In genomic region chr1:152034654-152035405, GRCh38 we compare ENCODE assay signal across 8 cellular contexts. TPM values are rescaled to one million over a fixed set of nuclear protein-coding genes. Genes with fewer than 3 reads are reported as not detected.
DNase-seq lines count a peak whose midpoint lies in the region; ATAC-seq, FAIRE-seq and TF ChIP-seq lines count a peak whose summit lies in the region.

No MANE protein-coding gene starts in this region.

- WGBS in GM12878 (ENCODE audit: insufficient coverage, insufficient replicate concordance, low lambda C conversion rate, missing lambda C conversion rate): under 1% methylated on average over 8 of the region's 8 CpGs

- no peaks in the 10 kb centered on the region for H3K9me3 ChIP-seq in CD8-positive, alpha-beta memory T cell (ENCODE audit: low read length)
- H3K9me3 ChIP-seq in Loucy (ENCODE audit: insufficient read depth, low read depth, low read length) (no peaks in the 10 kb centered on the region), GM12878 (replicated peaks; ENCODE audit: control insufficient read depth, insufficient read depth, low read length) (no peaks in the 10 kb centered on the region)

- H2AFZ ChIP-seq in Loucy (ENCODE audit: low read length) (no peak overlapping the region), GM12878 (ENCODE audit: control insufficient read depth, low read depth, low read length) (peak overlapping the region; percentile 87)

- H3K9me3 Mint-ChIP-seq in CD8-positive, alpha-beta memory T cell: no peaks in the 10 kb centered on the region
- H3K9me3 Mint-ChIP-seq in T-helper 2 cell treated with Interferon-gamma antibody and Interleukin-4, amounts not matched to agents 5 μg/mL and 100 μg/mL, for 36 hours: peaks cover 4% of the 10 kb centered on the region

- TF ChIP-seq RAD21 in GM12878 (IDR thresholded peaks at IDR 0.05; ENCODE audit: insufficient read depth, low read depth, low read length): peak; percentile 23; the same call in 1 of the 2 replicates

- RAD21 ChIA-PET in GM12878 (lab: Charles Lee; ENCODE audit: unreplicated experiment): no interaction called here

- peak; percentile 88 for TF ChIP-seq CTCF in Loucy (conservative IDR thresholded peaks at IDR 0.05; ENCODE audit: low read length)
- TF ChIP-seq CTCF in GM12878 (IDR thresholded peaks at IDR 0.05 in 2 of 3, conservative IDR thresholded peaks at IDR 0.05 in 1 of 3; ENCODE audit: control insufficient read depth in 2 of 3, extremely low read depth in 1 of 3, insufficient read depth in 1 of 3, low read depth in 3 of 3, low read length in 3 of 3): peak; percentile 43 to 67 (median 64)

- H3K27me3 Mint-ChIP-seq in CD8-positive, alpha-beta memory T cell: no peaks in the 10 kb centered on the region
- H3K27me3 Mint-ChIP-seq in T-helper 2 cell treated with Interferon-gamma antibody and Interleukin-4, amounts not matched to agents 5 μg/mL and 100 μg/mL, for 36 hours (ENCODE audit: low read depth): no peaks in the 10 kb centered on the region

- peaks cover 42% of the 10 kb centered on the region for H3K79me2 ChIP-seq in Loucy (ENCODE audit: insufficient read depth, low read length)
- H3K79me2 ChIP-seq in GM12878 (ENCODE audit: control insufficient read depth, insufficient read depth, low read length): no peaks in the 10 kb centered on the region

- no peak for TF ChIP-seq EP300 in GM12878 (IDR thresholded peaks at IDR 0.05; ENCODE audit: borderline replicate concordance in 1 of 2, control insufficient read depth in 1 of 2, low read depth in 2 of 2, low read length in 2 of 2)

- CTCF ChIA-PET in CD8-positive, alpha-beta memory T cell (lab: Charles Lee): interaction anchor here (0.8 to 4.4 kb wide), 16 partner anchors 10 to 424 kb away, joined by 3 to 50 read pairs (median 5); no protein-coding TSS in a partner anchor
- CTCF ChIA-PET in GM12878 (lab: Yijun Ruan, JAX): interaction anchor here (0.7 to 4.2 kb wide), 16 partner anchors 12 to 424 kb away, joined by 3 to 40 read pairs (median 4); partner anchors contain the start of gene THEM4

- H3K4me2 ChIP-seq in Loucy (ENCODE audit: low read depth, low read length, poor library complexity, severe bottlenecking): peak overlapping the region; percentile 99
- H3K4me2 ChIP-seq in GM12878 (ENCODE audit: control insufficient read depth, insufficient read depth): peak overlapping the region; percentile 77

- peak overlapping the region; percentile 94 to 100 (median 98) for H3K27ac Mint-ChIP-seq in CD8-positive, alpha-beta memory T cell
- H3K27ac Mint-ChIP-seq in T-helper 2 cell treated with Interferon-gamma antibody and Interleukin-4, amounts not matched to agents 5 μg/mL and 100 μg/mL, for 36 hours: peak overlapping the region; percentile 98

- peak; percentile 32 to 74 (median 72) for DNase-seq in CD8-positive, alpha-beta memory T cell
- peak; percentile 67 for DNase-seq in T-helper 2 cell treated with Interferon-gamma antibody and Interleukin-4, amounts not matched to agents 5 μg/mL and 100 μg/mL, for 36 hours (ENCODE audit: low spot score)
- DNase-seq in GM12878 (ENCODE audit: low read depth, low spot score): peak; percentile 57
- peak; percentile 22 for DNase-seq in inferior parietal cortex (ENCODE audit: extremely low spot score)
- peak; percentile 69 to 70 for DNase-seq in stimulated activated CD4-positive, alpha-beta T cell treated with anti-CD3 and anti-CD28 coated beads, Interleukin-2, amount 100 ng/mL, for 24 hours
- DNase-seq in cortex of kidney (lab: John Stamatoyannopoulos, UW): no peak

- SMC1A ChIA-PET in GM12878 (lab: Charles Lee; ENCODE audit: uncharacterized antibody, unreplicated experiment): interaction anchor here (0.8 to 1.7 kb wide), 6 partner anchors 14 to 425 kb away, joined by 3 to 4 read pairs (median 4); partner anchors contain the start of gene THEM4

- peaks cover 10 to 55% (median 22%) of the 10 kb centered on the region in 3 donors for H3K36me3 Mint-ChIP-seq in CD8-positive, alpha-beta memory T cell
- peaks cover 60% of the 10 kb centered on the region for H3K36me3 Mint-ChIP-seq in T-helper 2 cell treated with Interferon-gamma antibody and Interleukin-4, amounts not matched to agents 5 μg/mL and 100 μg/mL, for 36 hours (ENCODE audit: low read depth)

- in situ Hi-C loops in GM12878 (cut with MboI): no loop called here

- H3K27me3 ChIP-seq in CD8-positive, alpha-beta memory T cell (ENCODE audit: insufficient read depth, low read length, poor library complexity, severe bottlenecking): no peaks in the 10 kb centered on the region
- peaks cover 14% of the 10 kb centered on the region for H3K27me3 ChIP-seq in Loucy (ENCODE audit: insufficient read depth, low read length, poor library complexity, severe bottlenecking)
- no peaks in the 10 kb centered on the region for H3K27me3 ChIP-seq in GM12878 (replicated peaks in 1 of 2; ENCODE audit: control insufficient read depth in 2 of 2, insufficient read depth in 2 of 2, low read length in 1 of 2)

- peaks cover 27% of the 10 kb centered on the region for H3K36me3 ChIP-seq in CD8-positive, alpha-beta memory T cell (ENCODE audit: insufficient read depth, low read length)
- H3K36me3 ChIP-seq in Loucy (ENCODE audit: insufficient read depth, low read length) (peaks cover 28% of the 10 kb centered on the region), GM12878 (ENCODE audit: control insufficient read depth in 2 of 2, insufficient read depth in 2 of 2, low read length in 1 of 2) (no peaks in the 10 kb centered on the region)

- no peak for TF ChIP-seq POLR2A in GM12878 (IDR thresholded peaks at IDR 0.05; ENCODE audit: low read depth, low read length)

- peak overlapping the region; percentile 93 to 99 (median 96) for H3K4me3 Mint-ChIP-seq in CD8-positive, alpha-beta memory T cell
- peak overlapping the region; percentile 96 for H3K4me3 Mint-ChIP-seq in T-helper 2 cell treated with Interferon-gamma antibody and Interleukin-4, amounts not matched to agents 5 μg/mL and 100 μg/mL, for 36 hours

- H3K9ac ChIP-seq in Loucy (ENCODE audit: low read depth, low read length, poor library complexity, severe bottlenecking) (peak overlapping the region; percentile 99), GM12878 (ENCODE audit: control insufficient read depth, insufficient read depth, low read length) (peak overlapping the region; percentile 7)

- FAIRE-seq in GM12878 (lab: Jason Lieb, UNC): peak; percentile 18

- BruUV-seq in GM12878 (replicated peaks; lab: Mats Ljungman, UMichigan): no TSS peak

- H3F3A ChIP-seq in Loucy (ENCODE audit: low read depth): peaks cover 11% of the 10 kb centered on the region

- H3K9me2 ChIP-seq in Loucy (replicated peaks; ENCODE audit: low read depth, low read length): no peaks in the 10 kb centered on the region

- H3K4me3 ChIP-seq in CD8-positive, alpha-beta memory T cell (ENCODE audit: low read length): peak overlapping the region; percentile 51
- H3K4me3 ChIP-seq in Loucy (ENCODE audit: low read length, poor library complexity, severe bottlenecking): peak overlapping the region; percentile 94
- no peak overlapping the region for H3K4me3 ChIP-seq in GM12878

- ATAC-seq in GM19467 (IDR thresholded peaks at IDR 0.05; ENCODE audit: unreplicated experiment): peak; percentile 50
- peak; percentile 72 for ATAC-seq in GM12878

- peaks cover 20% of the 10 kb centered on the region for H4K20me1 ChIP-seq in Loucy (ENCODE audit: insufficient read depth, low read length, poor library complexity, severe bottlenecking)
- no peaks in the 10 kb centered on the region for H4K20me1 ChIP-seq in GM12878 (ENCODE audit: control insufficient read depth, insufficient read depth)

- peaks cover 40% of the 10 kb centered on the region for H3K4me1 ChIP-seq in CD8-positive, alpha-beta memory T cell (ENCODE audit: insufficient read depth, low read length)
- peaks cover 32% of the 10 kb centered on the region for H3K4me1 ChIP-seq in Loucy (ENCODE audit: insufficient read depth, low read length, poor library complexity, severe bottlenecking)
- H3K4me1 ChIP-seq in GM12878 (ENCODE audit: control insufficient read depth, insufficient read depth, low read length): peaks cover 16% of the 10 kb centered on the region

- peak overlapping the region; percentile 79 for H3K27ac ChIP-seq in CD8-positive, alpha-beta memory T cell (ENCODE audit: low read depth, low read length)
- H3K27ac ChIP-seq in GM12878 (ENCODE audit: control insufficient read depth, insufficient read depth): peak overlapping the region; percentile 46; the same call in 1 of the 2 replicates

- POLR2A ChIA-PET in CD8-positive, alpha-beta memory T cell (lab: Charles Lee): interaction anchor here (1.0 to 3.6 kb wide), 5 partner anchors 10 to 129 kb away, joined by 3 to 33 read pairs (median 4); no protein-coding TSS in a partner anchor
- POLR2A ChIA-PET in GM12878 (lab: Charles Lee): no interaction called here

- intact Hi-C loops in GM12878 (cut with micrococcal nuclease; ENCODE audit: unreplicated experiment): no loop called here

- H3K4me1 Mint-ChIP-seq in CD8-positive, alpha-beta memory T cell: peaks cover 42 to 60% (median 44%) of the 10 kb centered on the region in 3 donors
- peaks cover 38% of the 10 kb centered on the region for H3K4me1 Mint-ChIP-seq in T-helper 2 cell treated with Interferon-gamma antibody and Interleukin-4, amounts not matched to agents 5 μg/mL and 100 μg/mL, for 36 hours (ENCODE audit: low read depth)

RNA-seq across cellular contexts. Expression of gene S100A11, which starts 2.0 kb away (rescaled TPM):
- 100 to 1,000 TPM; 257 to 262 TPM for total RNA-seq in CD8-positive, alpha-beta memory T cell
- 554 TPM for polyA plus RNA-seq in CD8-positive, alpha-beta memory T cell
- not detected in 2 replicates for total RNA-seq in GM12878 (2013; cell fraction: nucleolus; rRNA removed)
- 31.6 and 33.6 TPM in 2 replicates for total RNA-seq in GM12878 (2014; rRNA removed)
- 23.7 and 30.0 TPM in 2 replicates for total RNA-seq in GM12878 (2014; rRNA removed; fragmentation: Illumina TruSeq; extraction: Trizol)
- 27.9 and 29.1 TPM in 2 replicates for total RNA-seq in GM12878 (2021)
- polyA plus RNA-seq in GM12878 (2011; ENCODE audit: low read depth): 33.7 TPM
- polyA plus RNA-seq in GM12878 (2011; rRNA removed): 8.3 and 9.0 TPM in 2 replicates
- 13.7 and 14.2 TPM in 2 replicates for polyA plus RNA-seq in GM12878 (2011; cell fraction: cytosol; rRNA removed)
- 2.3 and 2.9 TPM in 2 replicates for polyA plus RNA-seq in GM12878 (2011; cell fraction: nucleus; rRNA removed)
- 17.6 and 26.8 TPM in 2 replicates for polyA plus RNA-seq in GM12878 (2012)
- 58.6 and 76.9 TPM in 2 replicates for polyA plus RNA-seq in GM12878 (2014; fragmentation: Illumina TruSeq; extraction: Trizol)
- 100 to 1,000 TPM in 1 of 2 experiments, 10 to 100 TPM in 1; 98.4 to 134 TPM for polyA plus RNA-seq in GM12878 (2014; fragmentation: Nextera tagmentation; extraction: Ambion mirVana)
- polyA plus RNA-seq in GM12878 (2014; rRNA removed): 49.1 and 49.6 TPM in 2 replicates
- 10 to 100 TPM; 76.2 to 85.8 TPM for polyA plus RNA-seq in GM12878 (2016; fragmentation: Nextera tagmentation; extraction: Ambion mirVana)
- polyA minus RNA-seq in GM12878 (2011; rRNA and poly(A)+ RNA removed): 3.6 and 7.2 TPM in 2 replicates
- 11.3 and 12.4 TPM in 2 replicates for polyA minus RNA-seq in GM12878 (2011; cell fraction: cytosol; rRNA and poly(A)+ RNA removed)
- 1.9 and 3.3 TPM in 2 replicates for polyA minus RNA-seq in GM12878 (2011; cell fraction: nucleus; rRNA and poly(A)+ RNA removed)

RNA-seq across cellular contexts. Expression of gene S100A10, which starts 41.2 kb away (rescaled TPM):
- 100 to 1,000 TPM; 263 to 279 TPM for total RNA-seq in CD8-positive, alpha-beta memory T cell
- polyA plus RNA-seq in CD8-positive, alpha-beta memory T cell: 1,167 TPM
- not detected in 2 replicates for total RNA-seq in GM12878 (2013; cell fraction: nucleolus; rRNA removed)
- total RNA-seq in GM12878 (2014; rRNA removed) (0.56 TPM in 1 of 2 replicates, not detected in the other), GM12878 (2014; rRNA removed; fragmentation: Illumina TruSeq; extraction: Trizol) (not detected in 2 replicates), GM12878 (2021) (1.6 and 2.8 TPM in 2 replicates)
- 6.1 TPM for polyA plus RNA-seq in GM12878 (2011; ENCODE audit: low read depth)
- polyA plus RNA-seq in GM12878 (2011; rRNA removed) (0.16 and 0.20 TPM in 2 replicates), GM12878 (2014; fragmentation: Illumina TruSeq; extraction: Trizol) (not detected in 2 replicates), GM12878 (2014; fragmentation: Nextera tagmentation; extraction: Ambion mirVana) (under 1 TPM; 0.18 to 0.50 TPM), GM12878 (2014; rRNA removed) (0.65 TPM in 1 of 2 replicates, not detected in the other), GM12878 (2016; fragmentation: Nextera tagmentation; extraction: Ambion mirVana) (1 to 10 TPM; 1.6 to 2.1 TPM)
- 0.12 and 0.28 TPM in 2 replicates for polyA plus RNA-seq in GM12878 (2011; cell fraction: cytosol; rRNA removed)
- polyA plus RNA-seq in GM12878 (2011; cell fraction: nucleus; rRNA removed): not detected in 2 replicates
- polyA plus RNA-seq in GM12878 (2012): 3.3 and 3.5 TPM in 2 replicates
- not detected in 2 replicates for polyA minus RNA-seq in GM12878 (2011; rRNA and poly(A)+ RNA removed)
- 3.8 and 4.9 TPM in 2 replicates for polyA minus RNA-seq in GM12878 (2011; cell fraction: cytosol; rRNA and poly(A)+ RNA removed)
- polyA minus RNA-seq in GM12878 (2011; cell fraction: nucleus; rRNA and poly(A)+ RNA removed): 0.24 and 0.96 TPM in 2 replicates

RNA-seq across cellular contexts. Expression of gene TCHHL1, which starts 54.0 kb away (rescaled TPM):
- not detected for total RNA-seq in CD8-positive, alpha-beta memory T cell
- polyA plus RNA-seq in CD8-positive, alpha-beta memory T cell: not detected
- not detected in 2 replicates for total RNA-seq in GM12878 (2013; cell fraction: nucleolus; rRNA removed)
- total RNA-seq in GM12878 (2014; rRNA removed) (not detected in 2 replicates), GM12878 (2014; rRNA removed; fragmentation: Illumina TruSeq; extraction: Trizol) (not detected in 2 replicates), GM12878 (2021) (not detected in 2 replicates)
- not detected for polyA plus RNA-seq in GM12878 (2011; ENCODE audit: low read depth)
- polyA plus RNA-seq in GM12878 (2011; rRNA removed) (not detected in 2 replicates), GM12878 (2014; fragmentation: Illumina TruSeq; extraction: Trizol) (not detected in 2 replicates), GM12878 (2014; fragmentation: Nextera tagmentation; extraction: Ambion mirVana) (not detected), GM12878 (2014; rRNA removed) (not detected in 2 replicates), GM12878 (2016; fragmentation: Nextera tagmentation; extraction: Ambion mirVana) (not detected)
- not detected in 2 replicates for polyA plus RNA-seq in GM12878 (2011; cell fraction: cytosol; rRNA removed)
- not detected in 2 replicates for polyA plus RNA-seq in GM12878 (2011; cell fraction: nucleus; rRNA removed)
- polyA plus RNA-seq in GM12878 (2012): not detected in 2 replicates
- polyA minus RNA-seq in GM12878 (2011; rRNA and poly(A)+ RNA removed): not detected in 2 replicates
- not detected in 2 replicates for polyA minus RNA-seq in GM12878 (2011; cell fraction: cytosol; rRNA and poly(A)+ RNA removed)
- polyA minus RNA-seq in GM12878 (2011; cell fraction: nucleus; rRNA and poly(A)+ RNA removed): not detected in 2 replicates

Comparison
In these comparisons a context has a peak if more than half of its experiments do, and no peak if none do; other contexts are left out.
1. RNA of gene S100A11, which starts 2.0 kb away (total RNA-seq): 257 to 262 TPM in CD8-positive, alpha-beta memory T cell; 23.7 to 33.6 TPM in GM12878; every median in the first group is over 4 times any median in the second.
2. RNA of gene S100A10, which starts 41.2 kb away (total RNA-seq): 263 to 279 TPM in CD8-positive, alpha-beta memory T cell; 0.56 to 2.8 TPM in GM12878; every median in the first group is over 10 times any median in the second.